ENCODE assay signal across 30 cellular contexts in genomic region chr16:64077242-64077641, GRCh38.
"Had no signal": no experiment of that assay in that cellular context is flagged by ENCODE, and none has a peak within 500 bp of the region (broad histone marks: within the 10 kb centered on the region; RNA-seq: fewer than 3 reads in every experiment).

No MANE protein-coding gene starts in this region.

- DNase-seq: activated CD4-positive, alpha-beta memory T cell treated with anti-CD3 and anti-CD28 coated beads, Interleukin-2, amount 10 ng/mL, durations not matched to agents 7 days and 5 days; activated CD4-positive, alpha-beta T cell treated with anti-CD3 and anti-CD28 coated beads, Interleukin-2, amount 10 ng/mL, durations not matched to agents 7 days and 5 days; activated CD4-positive, CD25-positive, alpha-beta regulatory T cell treated with anti-CD3 and anti-CD28 coated beads, Interleukin-2, amount 50 U/mL, for 72 hours; activated CD8-positive, alpha-beta memory T cell treated with anti-CD3 and anti-CD28 coated beads, Interleukin-2, amount 50 U/mL, for 48 hours; activated gamma-delta T cell; activated naive CD4-positive, alpha-beta T cell treated with anti-CD3 and anti-CD28 coated beads, Interleukin-2, amount 10 ng/mL, durations not matched to agents 7 days and 5 days; activated naive CD8-positive, alpha-beta T cell treated with anti-CD3 and anti-CD28 coated beads, Interleukin-2, amount 10 ng/mL, durations not matched to agents 7 days and 5 days; activated T-cell treated with anti-CD3 and anti-CD28 coated beads, Interleukin-2, amount 50 U/mL, for 24 hours; cerebellar nuclear complex; dorsolateral prefrontal cortex; head of caudate nucleus; hippocampal formation; left cardiac atrium; left ventricle myocardium superior; mucosa of descending colon; retina; stimulated activated CD4-positive, alpha-beta T cell treated with anti-CD3 and anti-CD28 coated beads, Interleukin-4, amount 100 ng/mL, for 24 hours; stimulated activated naive CD8-positive, alpha-beta T cell treated with anti-CD3 and anti-CD28 coated beads, Interleukin-15, amount 100 ng/mL, for 72 hours; substantia nigra; T1000; uterus had no signal

- FAIRE-seq: endothelial cell of umbilical vein, keratinocyte had no signal

- H3K9me3 ChIP-seq: ascending aorta, gastroesophageal sphincter, mucosa of descending colon, uterus had no signal

- H3K27ac ChIP-seq: ascending aorta, cardiac muscle cell, coronary artery, dorsolateral prefrontal cortex, gastroesophageal sphincter, skin epidermis, uterus had no signal

- H3K4me3 ChIP-seq: ascending aorta, cardiac muscle cell, coronary artery, dorsolateral prefrontal cortex, gastroesophageal sphincter, mucosa of descending colon, skin epidermis, uterus had no signal

- H3K36me3 ChIP-seq: ascending aorta, cardiac muscle cell, gastroesophageal sphincter, uterus had no signal

- H3K4me1 ChIP-seq: ascending aorta, gastroesophageal sphincter, uterus had no signal

- H3K27me3 ChIP-seq: ascending aorta, cardiac muscle cell, dorsolateral prefrontal cortex, gastroesophageal sphincter, uterus had no signal

- ATAC-seq: gastroesophageal sphincter; left cardiac atrium; left ventricle myocardium superior; mucosa of descending colon; sciatic nerve; stimulated activated effector memory CD8-positive, alpha-beta T cell treated with anti-CD3 and anti-CD28 coated beads, Interleukin-12 subunit alpha, Interleukin-12 subunit beta, amount 100 ng/mL, for 72 hours; stimulated activated naive CD8-positive, alpha-beta T cell treated with anti-CD3 and anti-CD28 coated beads, Interleukin-15, amount 100 ng/mL, for 72 hours had no signal
